Comparison of ENCODE assay signal across 8 cellular contexts in genomic region chr19:12399901-12400617, GRCh38. TPM values are rescaled to one million over a fixed set of nuclear protein-coding genes. Genes with fewer than 3 reads are reported as not detected.
DNase-seq lines count a peak whose midpoint lies in the region; ATAC-seq and TF ChIP-seq lines count a peak whose summit lies in the region.
"Not testable (repeated sequence)": the region's sequence is repeated elsewhere in the genome, so short reads cannot be mapped to it uniquely, and the experiment has no call there.

No MANE protein-coding gene starts in this region.

- peaks cover 22% of the 10 kb centered on the region for H3K9me3 Mint-ChIP-seq in activated naive CD8-positive, alpha-beta T cell treated with anti-CD3 and anti-CD28 coated beads for 36 hours
- H3K9me3 Mint-ChIP-seq in glutamatergic neuron (ENCODE audit: unreplicated experiment): peaks cover 10% of the 10 kb centered on the region
- H3K9me3 Mint-ChIP-seq in naive thymus-derived CD8-positive, alpha-beta T cell: peaks cover 0 to 15% (median 7%) of the 10 kb centered on the region in 9 donors

- POLR2A ChIA-PET in naive thymus-derived CD8-positive, alpha-beta T cell (lab: Charles Lee): interaction anchor here (0.7 kb wide), 1 partner anchor 110 kb away, joined by 3 read pairs; no protein-coding TSS in a partner anchor

- H3K27ac ChIP-seq in SJCRH30: not testable (repeated sequence)

- peak overlapping the region; percentile 94 for H3K4me3 ChIP-seq in SJCRH30

- peaks cover 32% of the 10 kb centered on the region for H3K36me3 Mint-ChIP-seq in activated naive CD8-positive, alpha-beta T cell treated with anti-CD3 and anti-CD28 coated beads for 36 hours
- H3K36me3 Mint-ChIP-seq in glutamatergic neuron (ENCODE audit: unreplicated experiment): not testable (repeated sequence)
- H3K36me3 Mint-ChIP-seq in naive thymus-derived CD8-positive, alpha-beta T cell: peaks cover 0 to 22% (median 10%) of the 10 kb centered on the region in 3 donors

- not testable (repeated sequence) for H3K27me3 Mint-ChIP-seq in activated naive CD8-positive, alpha-beta T cell treated with anti-CD3 and anti-CD28 coated beads for 36 hours; glutamatergic neuron (ENCODE audit: unreplicated experiment); naive thymus-derived CD8-positive, alpha-beta T cell

- H3K27ac Mint-ChIP-seq in activated naive CD8-positive, alpha-beta T cell treated with anti-CD3 and anti-CD28 coated beads for 36 hours: peak overlapping the region; percentile 20
- H3K27ac Mint-ChIP-seq in glutamatergic neuron (ENCODE audit: unreplicated experiment): peak overlapping the region; percentile 38
- peak overlapping the region in 9 of 10 donors; percentile 46 to 89 (median 64) for H3K27ac Mint-ChIP-seq in naive thymus-derived CD8-positive, alpha-beta T cell

- not testable (repeated sequence) for H3K36me3 ChIP-seq in SJCRH30

- not testable (repeated sequence) for H3K27me3 ChIP-seq in SJCRH30

- not testable (repeated sequence) for H3K9me3 ChIP-seq in SJCRH30 (replicated peaks)

- peak; percentile 39 for ATAC-seq in GM21528 (IDR thresholded peaks at IDR 0.05; ENCODE audit: low FRiP score, unreplicated experiment)
- ATAC-seq in HG03558 (IDR thresholded peaks at IDR 0.05; ENCODE audit: extremely low read depth, unreplicated experiment): peak; percentile 15
- peak; percentile 27 to 55 for ATAC-seq in naive thymus-derived CD8-positive, alpha-beta T cell

- DNase-seq in DMS 273 (lab: John Stamatoyannopoulos, UW; ENCODE audit: unreplicated experiment) (peak; percentile 64), SJCRH30 (peak; percentile 40 to 64), glutamatergic neuron (peak; percentile 24)
- DNase-seq in activated naive CD8-positive, alpha-beta T cell treated with anti-CD3 and anti-CD28 coated beads for 36 hours: peak; percentile 32
- peak in 7 of 10 donors; percentile 3 to 24 (median 6) for DNase-seq in naive thymus-derived CD8-positive, alpha-beta T cell
- peak; percentile 6 for DNase-seq in stimulated activated naive CD4-positive, alpha-beta T cell treated with Interleukin-2 at 50 U/mL for 16 hours (lab: John Stamatoyannopoulos, UW)

- not testable (repeated sequence) for TF ChIP-seq CTCF in glutamatergic neuron (IDR thresholded peaks at IDR 0.05; ENCODE audit: partially characterized antibody, unreplicated experiment)

- H3K4me3 Mint-ChIP-seq in activated naive CD8-positive, alpha-beta T cell treated with anti-CD3 and anti-CD28 coated beads for 36 hours: peak overlapping the region; percentile 88
- H3K4me3 Mint-ChIP-seq in glutamatergic neuron (ENCODE audit: unreplicated experiment): peak overlapping the region; percentile 85
- peak overlapping the region; percentile 85 to 97 (median 94) for H3K4me3 Mint-ChIP-seq in naive thymus-derived CD8-positive, alpha-beta T cell

- H3K4me1 Mint-ChIP-seq in activated naive CD8-positive, alpha-beta T cell treated with anti-CD3 and anti-CD28 coated beads for 36 hours; glutamatergic neuron (ENCODE audit: low read depth, unreplicated experiment): not testable (repeated sequence)
- peaks cover 5 to 29% (median 18%) of the 10 kb centered on the region in 4 donors for H3K4me1 Mint-ChIP-seq in naive thymus-derived CD8-positive, alpha-beta T cell

- not testable (repeated sequence) for H3K4me1 ChIP-seq in SJCRH30

RNA-seq across cellular contexts. Expression of gene ZNF799, which starts 1.0 kb away (rescaled TPM):
- total RNA-seq in SJCRH30 (2014; rRNA removed; shearing (Covaris generic)): 7.5 and 8.0 TPM in 2 replicates
- total RNA-seq in activated naive CD8-positive, alpha-beta T cell treated with anti-CD3 and anti-CD28 coated beads for 36 hours: 1 to 10 TPM; 2.6 to 3.0 TPM
- total RNA-seq in glutamatergic neuron (ENCODE audit: unreplicated experiment): 2.6 TPM
- total RNA-seq in naive thymus-derived CD8-positive, alpha-beta T cell: 1 to 10 TPM; 8.9 to 9.1 TPM
- polyA plus RNA-seq in naive thymus-derived CD8-positive, alpha-beta T cell: 1 to 10 TPM; 3.3 to 4.4 (median 3.9) TPM

RNA-seq across cellular contexts. Expression of gene ZNF442, which starts 34.6 kb away (rescaled TPM):
- 4.7 and 5.4 TPM in 2 replicates for total RNA-seq in SJCRH30 (2014; rRNA removed; shearing (Covaris generic))
- 1 to 10 TPM; 1.3 to 1.7 TPM for total RNA-seq in activated naive CD8-positive, alpha-beta T cell treated with anti-CD3 and anti-CD28 coated beads for 36 hours
- total RNA-seq in glutamatergic neuron (ENCODE audit: unreplicated experiment): 1.2 TPM
- total RNA-seq in naive thymus-derived CD8-positive, alpha-beta T cell: 1 to 10 TPM; 7.4 to 7.6 TPM
- 1 to 10 TPM in 2 of 3 donors, under 1 TPM in 1; 0.88 to 2.6 (median 1.7) TPM for polyA plus RNA-seq in naive thymus-derived CD8-positive, alpha-beta T cell

RNA-seq across cellular contexts. Expression of gene ZNF443, which starts 40.8 kb away (rescaled TPM):
- 10.8 and 12.0 TPM in 2 replicates for total RNA-seq in SJCRH30 (2014; rRNA removed; shearing (Covaris generic))
- total RNA-seq in activated naive CD8-positive, alpha-beta T cell treated with anti-CD3 and anti-CD28 coated beads for 36 hours: 1 to 10 TPM; 2.7 to 3.6 TPM
- 8.8 TPM for total RNA-seq in glutamatergic neuron (ENCODE audit: unreplicated experiment)
- 1 to 10 TPM; 5.1 to 6.1 TPM for total RNA-seq in naive thymus-derived CD8-positive, alpha-beta T cell
- polyA plus RNA-seq in naive thymus-derived CD8-positive, alpha-beta T cell: 1 to 10 TPM; 1.1 to 3.6 (median 2.0) TPM

Comparison
In these comparisons a context has a peak if more than half of its experiments do, and no peak if none do; other contexts are left out.
1. DNase-seq: peak in every context shown above with its lines; median percentile 64 in DMS 273; 52 in SJCRH30; 32 in activated naive CD8-positive, alpha-beta T cell treated with anti-CD3 and anti-CD28 coated beads for 36 hours; 24 in glutamatergic neuron; 6 in naive thymus-derived CD8-positive, alpha-beta T cell; 6 in stimulated activated naive CD4-positive, alpha-beta T cell treated with Interleukin-2 at 50 U/mL for 16 hours.